24 cellular contexts compared by ENCODE assay signal in genomic region chr9:99210572-99210971, GRCh38.
"Had no signal": no experiment of that assay in that cellular context is flagged by ENCODE, and none has a peak within 500 bp of the region (broad histone marks: within the 10 kb centered on the region; RNA-seq: fewer than 3 reads in every experiment).

No MANE protein-coding gene starts in this region.

- H3K36me3 ChIP-seq: cardiac muscle cell, colonic mucosa had no signal

- DNase-seq: activated CD4-positive, alpha-beta T cell treated with anti-CD3 and anti-CD28 coated beads, Interleukin-2, amount 10 ng/mL, durations not matched to agents 24 days and 14 days; activated CD4-positive, alpha-beta T cell treated with anti-CD3 and anti-CD28 coated beads, Interleukin-2, amount 50 U/mL, for 4 hours; activated CD8-positive, alpha-beta T cell treated with anti-CD3 and anti-CD28 coated beads, Interleukin-2, amount 10 ng/mL, durations not matched to agents 7 days and 5 days; activated gamma-delta T cell; activated naive CD4-positive, alpha-beta T cell treated with Interleukin-2 at 50 U/mL for 16 hours; activated naive CD8-positive, alpha-beta T cell treated with anti-CD3 and anti-CD28 coated beads, Interleukin-2, amount 10 ng/mL, durations not matched to agents 7 days and 5 days; activated T-cell treated with anti-CD3 and anti-CD28 coated beads, Interleukin-2, amount 50 U/mL, for 24 hours; amygdala; colonic mucosa; KG1; MM.1S; NCI-H1092; NCI-H1436 treated with DMSO at 0.1 percent for 48 hours; NCI-H1694 treated with DMSO at 0.1 percent for 48 hours; NCI-H2029; NCI-H345; NCI-H524 treated with DMSO at 0.1 percent for 48 hours; PC-3; Peyer's patch; RPMI8226; SHP77 treated with DMSO at 0.1 percent for 48 hours had no signal

- H3K4me3 ChIP-seq: ascending aorta, cardiac muscle cell, colonic mucosa, Peyer's patch had no signal

- H3K4me1 ChIP-seq: ascending aorta, colonic mucosa, Peyer's patch had no signal

- H3K9me3 ChIP-seq: colonic mucosa, Peyer's patch had no signal

- FAIRE-seq: TTC549 had no signal

- H3K27ac ChIP-seq: ascending aorta, cardiac muscle cell, colonic mucosa, Peyer's patch had no signal

- H3K27me3 ChIP-seq: ascending aorta, cardiac muscle cell, colonic mucosa, Peyer's patch had no signal

- ATAC-seq: activated CD8-positive, alpha-beta T cell treated with anti-CD3 and anti-CD28 coated beads, Interleukin-2, amount 10 ng/mL, durations not matched to agents 7 days and 5 days; PC-3 had no signal
